ENCODE assay signal across 8 cellular contexts in genomic region chr14:20415723-20416622, GRCh38. TPM values are rescaled to one million over a fixed set of nuclear protein-coding genes. Genes with fewer than 3 reads are reported as not detected.
DNase-seq lines count a peak whose midpoint lies in the region; ATAC-seq, FAIRE-seq and TF ChIP-seq lines count a peak whose summit lies in the region.

No MANE protein-coding gene starts in this region.

- peak overlapping the region; percentile 55 for H3K27ac Mint-ChIP-seq in CD8-positive, alpha-beta T cell

- H3K27me3 Mint-ChIP-seq in CD8-positive, alpha-beta T cell (ENCODE audit: low read depth) = no peaks in the 10 kb centered on the region

- no peaks in the 10 kb centered on the region for H3K27me3 ChIP-seq in CD8-positive, alpha-beta T cell (ENCODE audit: insufficient read depth, low read length)
- H3K27me3 ChIP-seq in body of pancreas = no peaks in the 10 kb centered on the region
- no peaks in the 10 kb centered on the region for H3K27me3 ChIP-seq in left lung
- H3K27me3 ChIP-seq in thymus (ENCODE audit: control insufficient read depth, insufficient read depth) = no peaks in the 10 kb centered on the region
- H3K27me3 ChIP-seq in pancreas = no peaks in the 10 kb centered on the region

- H3K27ac ChIP-seq in CD8-positive, alpha-beta T cell (ENCODE audit: low read depth, low read length) = no peak overlapping the region
- H3K27ac ChIP-seq in body of pancreas (peak overlapping the region in 1 of 4 donors; percentile 17), left lung (no peak overlapping the region), thymus (ENCODE audit: low read depth) (peak overlapping the region; percentile 13), pancreas (no peak overlapping the region)

- POLR2A ChIA-PET in CD8-positive, alpha-beta T cell (lab: Charles Lee) = interaction anchor here (0.8 to 1.7 kb wide), 10 partner anchors 18 to 265 kb away, joined by 3 to 14 read pairs (median 4); partner anchors contain the start of genes APEX1, OSGEP, PARP2 and PNP

- TF ChIP-seq POLR2A in body of pancreas (IDR thresholded peaks at IDR 0.05) = no peak

- DNase-seq in CD8-positive, alpha-beta T cell = peak in 2 of 7 experiments; percentile 31 to 39
- DNase-seq in KG1 (lab: John Stamatoyannopoulos, UW) (peak; percentile 61), RKO (ENCODE audit: low spot score) (peak; percentile 77), body of pancreas (peak in 2 of 4 donors; percentile 23 to 29), left lung (no peak), pancreas (no peak)

- no peak overlapping the region for H3K4me3 ChIP-seq in CD8-positive, alpha-beta T cell (ENCODE audit: low read depth, low read length)
- H3K4me3 ChIP-seq in body of pancreas (no peak overlapping the region), left lung (no peak overlapping the region), thymus (ENCODE audit: low read length) (no peak overlapping the region), pancreas (no peak overlapping the region)

- H3K4me1 ChIP-seq in CD8-positive, alpha-beta T cell (ENCODE audit: insufficient read depth, low read length) = peaks cover 31% of the 10 kb centered on the region
- H3K4me1 ChIP-seq in body of pancreas (peaks cover 43% of the 10 kb centered on the region), left lung (peaks cover 0 to 31% of the 10 kb centered on the region in 2 donors), thymus (ENCODE audit: control insufficient read depth, insufficient read depth, low read length) (peaks cover 6% of the 10 kb centered on the region), pancreas (peaks cover 13 to 19% (median 16%) of the 10 kb centered on the region in 3 donors)

- no peaks in the 10 kb centered on the region for H3K9me3 Mint-ChIP-seq in CD8-positive, alpha-beta T cell

- no peaks in the 10 kb centered on the region for H3K9me3 ChIP-seq in CD8-positive, alpha-beta T cell (ENCODE audit: low read length)
- H3K9me3 ChIP-seq in body of pancreas (no peaks in the 10 kb centered on the region), left lung (no peaks in the 10 kb centered on the region), thymus (ENCODE audit: control insufficient read depth) (no peaks in the 10 kb centered on the region), pancreas (no peaks in the 10 kb centered on the region)

- CTCF ChIA-PET in CD8-positive, alpha-beta T cell (lab: Charles Lee) = interaction anchor here (0.6 to 3.7 kb wide), 39 partner anchors 7 to 621 kb away, joined by 3 to 42 read pairs (median 4); partner anchors contain the start of genes APEX1, OSGEP, PARP2 and PIP4P1

- H3K36me3 ChIP-seq in CD8-positive, alpha-beta T cell (ENCODE audit: insufficient read depth, low read length) = no peaks in the 10 kb centered on the region
- H3K36me3 ChIP-seq in body of pancreas (replicated peaks in 1 of 2; ENCODE audit: insufficient read depth in 1 of 2, low read depth in 2 of 2) (no peaks in the 10 kb centered on the region), left lung (no peaks in the 10 kb centered on the region), thymus (ENCODE audit: control insufficient read depth, insufficient read depth) (no peaks in the 10 kb centered on the region), pancreas (no peaks in the 10 kb centered on the region)

- H3K4me1 Mint-ChIP-seq in CD8-positive, alpha-beta T cell (ENCODE audit: low read depth) = peaks cover 37% of the 10 kb centered on the region

- peaks cover 8% of the 10 kb centered on the region for H3K36me3 Mint-ChIP-seq in CD8-positive, alpha-beta T cell

- no peak for FAIRE-seq in pancreas (lab: Jason Lieb, UNC)

- H3K4me3 Mint-ChIP-seq in CD8-positive, alpha-beta T cell = no peak overlapping the region

- TF ChIP-seq CTCF in CD8-positive, alpha-beta T cell (IDR thresholded peaks at IDR 0.05) = peak; percentile 70
- TF ChIP-seq CTCF in body of pancreas (IDR thresholded peaks at IDR 0.05) (peak in 6 of 7 experiments; percentile 30 to 53 (median 47)), left lung (IDR thresholded peaks at IDR 0.05) (peak; percentile 40 to 57), pancreas (IDR thresholded peaks at IDR 0.05) (peak in 2 of 4 donors; percentile 27 to 34)

- intact Hi-C loops in CD8-positive, alpha-beta T cell (cut with DNase I, micrococcal nuclease) = loop anchor here in 1 of 2 experiments (1.0 kb wide), 1 partner anchor 191 kb away; no protein-coding TSS in a partner anchor
- intact Hi-C loops in body of pancreas (cut with DNase I) (no loop called here), left lung (cut with DNase I) (loop anchor here in 1 of 2 donors (10.0 kb wide), 1 partner anchor 189 kb away; no protein-coding TSS in a partner anchor), pancreas (cut with DNase I) (no loop called here)

- peak; percentile 27 for ATAC-seq in CD8-positive, alpha-beta T cell
- ATAC-seq in GM18861 (IDR thresholded peaks at IDR 0.05; ENCODE audit: unreplicated experiment) = peak; percentile 39
- ATAC-seq in body of pancreas = no peak
- ATAC-seq in left lung = peak; percentile 12
- no peak for ATAC-seq in pancreas

- 67 to 77% methylated on average over 7 of the region's 7 CpGs for WGBS in body of pancreas, 2 donors
- WGBS in thymus = 63% methylated on average over 7 of the region's 7 CpGs
- WGBS in pancreas, 2 donors = 75 to 80% methylated on average over 7 of the region's 7 CpGs

RNA-seq across cellular contexts. Expression of gene TEP1, which starts 2.7 kb away (rescaled TPM):
- total RNA-seq in CD8-positive, alpha-beta T cell = 10 to 100 TPM; 16.9 to 20.2 TPM
- total RNA-seq in body of pancreas = 10 to 100 TPM; 32.3 to 35.3 TPM
- 10 to 100 TPM; 50.8 to 57.0 TPM for total RNA-seq in left lung
- polyA plus RNA-seq in thymus = 34.5 TPM
- total RNA-seq in pancreas = 10 to 100 TPM in 3 of 6 donors, 1 to 10 TPM in 3; 7.5 to 26.6 (median 9.6) TPM
- polyA plus RNA-seq in pancreas = 10 to 100 TPM; 13.3 to 14.8 TPM

RNA-seq across cellular contexts. Expression of gene KLHL33, which starts 20.0 kb away (rescaled TPM):
- total RNA-seq in CD8-positive, alpha-beta T cell = under 1 TPM; 0.11 to 0.19 TPM
- under 1 TPM in 1 of 2 donors, not detected in 1; 0.26 TPM for total RNA-seq in body of pancreas
- under 1 TPM; 0.20 to 0.31 TPM for total RNA-seq in left lung
- polyA plus RNA-seq in thymus = 0.64 TPM
- total RNA-seq in pancreas = under 1 TPM; 0.08 to 0.34 (median 0.13) TPM
- under 1 TPM; 0.12 to 0.15 TPM for polyA plus RNA-seq in pancreas

RNA-seq across cellular contexts. Expression of gene OSGEP, which starts 38.6 kb away (rescaled TPM):
- total RNA-seq in CD8-positive, alpha-beta T cell = 10 to 100 TPM; 40.7 to 47.4 TPM
- 10 to 100 TPM; 36.1 to 53.4 TPM for total RNA-seq in body of pancreas
- 10 to 100 TPM; 29.0 to 37.9 TPM for total RNA-seq in left lung
- 96.8 TPM for polyA plus RNA-seq in thymus
- 10 to 100 TPM; 11.4 to 16.0 (median 13.9) TPM for total RNA-seq in pancreas
- 10 to 100 TPM; 41.2 to 69.8 TPM for polyA plus RNA-seq in pancreas

RNA-seq across cellular contexts. Expression of gene APEX1, which starts 39.1 kb away (rescaled TPM):
- total RNA-seq in CD8-positive, alpha-beta T cell = 100 to 1,000 TPM; 120 to 123 TPM
- total RNA-seq in body of pancreas (100 to 1,000 TPM in 1 of 2 donors, 10 to 100 TPM in 1; 86.7 to 101 TPM), left lung (100 to 1,000 TPM; 115 to 138 TPM), pancreas (100 to 1,000 TPM in 1 of 6 donors, 10 to 100 TPM in 5; 50.9 to 107 (median 64.6) TPM)
- polyA plus RNA-seq in thymus (128 TPM), pancreas (10 to 100 TPM; 53.9 to 88.2 TPM)

RNA-seq across cellular contexts. Expression of gene PIP4P1, which starts 45.3 kb away (rescaled TPM):
- total RNA-seq in CD8-positive, alpha-beta T cell = 100 to 1,000 TPM in 1 of 2 experiments, 10 to 100 TPM in 1; 87.7 to 105 TPM
- 10 to 100 TPM; 12.2 to 12.5 TPM for total RNA-seq in body of pancreas
- total RNA-seq in left lung = 10 to 100 TPM; 24.9 to 40.3 TPM
- 53.2 TPM for polyA plus RNA-seq in thymus
- 10 to 100 TPM in 5 of 6 donors, 1 to 10 TPM in 1; 8.9 to 20.5 (median 14.4) TPM for total RNA-seq in pancreas
- 10 to 100 TPM; 26.8 to 38.2 TPM for polyA plus RNA-seq in pancreas

Comparison
In these comparisons a context has a peak if more than half of its experiments do, and no peak if none do; other contexts are left out.
1. ATAC-seq: peak in CD8-positive, alpha-beta T cell (single experiment), GM18861 (single experiment) and left lung (single experiment); none in body of pancreas (single experiment) and pancreas (0 of 4).
2. DNase-seq: peak in KG1 (single experiment) and RKO (single experiment); none in left lung (0 of 2) and pancreas (0 of 6).